23 cellular contexts compared by ENCODE assay signal in genomic region chr6:44284867-44285266, GRCh38. TPM values are rescaled to one million over a fixed set of nuclear protein-coding genes. Genes with fewer than 3 reads are reported as not detected.
"Had no signal": no experiment of that assay in that cellular context is flagged by ENCODE, and none has a peak within 500 bp of the region (broad histone marks: within the 10 kb centered on the region; RNA-seq: fewer than 3 reads in every experiment).

No MANE protein-coding gene starts in this region.

- H3K4me1 ChIP-seq: SJSA1 had no signal

- FAIRE-seq: HTR-8/SVneo, RCC 7860 had no signal

- DNase-seq: KBM-7, NCI-H1048, NCI-H1105, NCI-H1417, NCI-H1436 treated with DMSO at 0.1 percent for 48 hours, NCI-H1694, NCI-H187 treated with DMSO at 0.1 percent for 48 hours, NCI-H2029 treated with DMSO at 0.1 percent for 48 hours, NCI-H2171 treated with DMSO at 0.1 percent for 48 hours, NCI-H345, NCI-H510A treated with DMSO at 0.1 percent for 48 hours, NCI-H526 treated with DMSO at 0.1 percent for 48 hours, NCI-H774, Right ventricle myocardium superior, SIG-M5 had no signal

- H3K9me3 ChIP-seq: SJSA1 had no signal

- H3K4me3 ChIP-seq: SJSA1, SK-N-MC had no signal

- H3K27ac ChIP-seq: HL-60, SJSA1, SK-N-MC had no signal

- H3K36me3 ChIP-seq: SJSA1 had no signal

RNA-seq across cellular contexts. Expression of gene TMEM151B, which starts 14.6 kb away (rescaled TPM):
- total RNA-seq: LHCN-M2, MCF 10A, Right ventricle myocardium superior, SJSA1 had no signal
- polyA plus RNA-seq: IgD-negative memory B cell had no signal
